17 cellular contexts compared by ENCODE assay signal in the genomic region with DNA sequence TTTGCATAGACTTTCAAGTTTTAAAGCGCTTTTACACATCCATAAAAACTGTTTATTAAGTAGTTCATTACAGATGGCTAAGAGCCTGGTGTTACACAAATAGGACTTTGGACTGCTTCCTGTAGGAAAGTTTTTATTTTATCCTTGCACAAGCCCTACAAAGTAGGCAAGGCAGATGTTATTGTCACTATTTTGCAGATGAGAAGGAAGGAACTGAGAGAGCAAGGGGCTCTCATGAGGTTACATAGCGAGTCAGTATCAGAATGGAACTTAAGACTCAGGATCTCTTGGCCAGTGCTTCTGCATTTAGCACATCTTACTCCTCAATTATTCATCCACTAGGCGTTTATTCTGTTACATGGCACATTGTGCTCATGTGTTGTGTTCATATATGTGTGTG. TPM values are rescaled to one million over a fixed set of nuclear protein-coding genes. Genes with fewer than 3 reads are reported as not detected.
A peak's percentile ranks its signal among the peaks of the same experiment; 100 is the strongest.
DNase-seq lines count a peak whose midpoint lies in the region; ATAC-seq, FAIRE-seq and TF ChIP-seq lines count a peak whose summit lies in the region.
"Had no signal": no experiment of that assay in that cellular context is flagged by ENCODE, and none has a peak within 500 bp of the region (broad histone marks: within the 10 kb centered on the region; RNA-seq: fewer than 3 reads in every experiment).

No MANE protein-coding gene starts in this region.

- TF ChIP-seq POLR2A in GM12892 (IDR thresholded peaks at IDR 0.05; ENCODE audit: low read depth, low read length), result no peak

- H3K9ac ChIP-seq in Karpas-422 (ENCODE audit: low read length), result no peak overlapping the region
- H3K9ac ChIP-seq: neural progenitor cell had no signal

- H3K9me3 Mint-ChIP-seq in activated B cell treated with CpG ODN at 0.5 μM for 24 hours, result no peaks in the 10 kb centered on the region
- no peaks in the 10 kb centered on the region for H3K9me3 Mint-ChIP-seq in activated T-cell treated with anti-CD3 and anti-CD28 coated beads, Interleukin-2, amount 50 U/mL, for 72 hours
- H3K9me3 Mint-ChIP-seq: activated naive CD4-positive, alpha-beta T cell treated with anti-CD3 and anti-CD28 coated beads, Interleukin-2, amount 10 ng/mL, durations not matched to agents 7 days and 5 days; endodermal cell; HFFc6; neural progenitor cell; T-cell had no signal

- no peak overlapping the region for H2AFZ ChIP-seq in Karpas-422 (ENCODE audit: low read length)
- H2AFZ ChIP-seq: neural progenitor cell had no signal

- H3K27me3 ChIP-seq in Karpas-422 (ENCODE audit: low read length) (no peaks in the 10 kb centered on the region), small intestine (ENCODE audit: control insufficient read depth in 2 of 2, insufficient read depth in 2 of 2, low read length in 2 of 2) (no peaks in the 10 kb centered on the region)
- H3K27me3 ChIP-seq in effector memory CD4-positive, alpha-beta T cell (replicated peaks; ENCODE audit: control insufficient read depth, insufficient read depth, low read length, poor library complexity, severe bottlenecking), result peaks cover 4% of the 10 kb centered on the region

- H3K4me1 Mint-ChIP-seq in activated B cell treated with CpG ODN at 0.5 μM for 24 hours, result peaks cover 75% of the 10 kb centered on the region
- peaks cover 51% of the 10 kb centered on the region for H3K4me1 Mint-ChIP-seq in activated T-cell treated with anti-CD3 and anti-CD28 coated beads, Interleukin-2, amount 50 U/mL, for 72 hours (ENCODE audit: low read depth)

- H3K36me3 ChIP-seq in Karpas-422 (ENCODE audit: insufficient read depth, low read length) (no peaks in the 10 kb centered on the region), small intestine (ENCODE audit: control insufficient read depth in 2 of 2, insufficient read depth in 2 of 2, low read length in 2 of 2) (no peaks in the 10 kb centered on the region)
- H3K36me3 ChIP-seq in effector memory CD4-positive, alpha-beta T cell (ENCODE audit: control insufficient read depth, insufficient read depth, low read length), result no peaks in the 10 kb centered on the region
- H3K36me3 ChIP-seq: neural progenitor cell had no signal

- CTCF ChIA-PET in activated B cell treated with CpG ODN at 0.5 μM for 24 hours (lab: Charles Lee), result interaction anchor here (1.4 to 3.8 kb wide), 2 partner anchors 17 to 44 kb away, joined by 5 to 26 read pairs; no protein-coding TSS in a partner anchor

- POLR2A ChIA-PET in activated B cell treated with CpG ODN at 0.5 μM for 24 hours (lab: Charles Lee), result interaction anchor here (0.5 to 0.6 kb wide), 3 partner anchors 9 to 681 kb away, joined by 3 to 4 read pairs (median 3); no protein-coding TSS in a partner anchor

- H4K20me1 ChIP-seq in Karpas-422 (ENCODE audit: insufficient read depth, low read depth, low read length), result peaks cover 9% of the 10 kb centered on the region

- ATAC-seq in activated B cell treated with CpG ODN at 0.5 μM for 24 hours (ENCODE audit: low read depth), result peak; percentile 12
- no peak for ATAC-seq in activated T-cell treated with anti-CD3 and anti-CD28 coated beads, Interleukin-2, amount 50 U/mL, for 72 hours (replicated peaks in 1 of 2)
- ATAC-seq: T-cell had no signal

- peaks cover 75% of the 10 kb centered on the region for H3K4me1 ChIP-seq in Karpas-422 (ENCODE audit: low read length)
- H3K4me1 ChIP-seq in small intestine (ENCODE audit: control insufficient read depth in 2 of 2, insufficient read depth in 1 of 2, low read depth in 1 of 2, low read length in 1 of 2), result peaks cover 7 to 10% of the 10 kb centered on the region in 2 donors
- peaks cover 13% of the 10 kb centered on the region for H3K4me1 ChIP-seq in effector memory CD4-positive, alpha-beta T cell (ENCODE audit: control insufficient read depth, insufficient read depth, low read length, poor library complexity, severe bottlenecking)

- peak overlapping the region; percentile 60 for H3K27ac Mint-ChIP-seq in activated B cell treated with CpG ODN at 0.5 μM for 24 hours
- H3K27ac Mint-ChIP-seq in activated T-cell treated with anti-CD3 and anti-CD28 coated beads, Interleukin-2, amount 50 U/mL, for 72 hours, result no peak overlapping the region
- H3K27ac Mint-ChIP-seq: activated naive CD4-positive, alpha-beta T cell treated with anti-CD3 and anti-CD28 coated beads, Interleukin-2, amount 10 ng/mL, durations not matched to agents 7 days and 5 days; endodermal cell; HFFc6; neural progenitor cell; T-cell had no signal

- peak overlapping the region; percentile 87 for H3K4me2 ChIP-seq in Karpas-422 (ENCODE audit: low read depth, low read length, poor library complexity, severe bottlenecking)
- H3K4me2 ChIP-seq: neural progenitor cell had no signal

- H3K27me3 Mint-ChIP-seq in activated B cell treated with CpG ODN at 0.5 μM for 24 hours, result no peaks in the 10 kb centered on the region
- H3K27me3 Mint-ChIP-seq in activated T-cell treated with anti-CD3 and anti-CD28 coated beads, Interleukin-2, amount 50 U/mL, for 72 hours (ENCODE audit: low read depth), result peaks cover 15% of the 10 kb centered on the region

- no peaks in the 10 kb centered on the region for H3K79me2 ChIP-seq in Karpas-422 (ENCODE audit: low read length)

- no peak for DNase-seq in GM12892 (ENCODE audit: insufficient read length)
- DNase-seq in Karpas-422, result peak; percentile 66
- no peak for DNase-seq in activated B cell treated with CpG ODN at 0.5 μM for 24 hours
- DNase-seq in small intestine, result peak; percentile 90
- no peak for DNase-seq in T-helper 1 cell
- DNase-seq in COLO829 (ENCODE audit: low spot score), result no peak
- DNase-seq in activated T-cell treated with anti-CD3 and anti-CD28 coated beads, Interleukin-2, amount 50 U/mL, for 72 hours, result no peak
- DNase-seq in effector memory CD4-positive, alpha-beta T cell, result no peak
- DNase-seq: activated CD4-positive, alpha-beta T cell treated with anti-CD3 and anti-CD28 coated beads, Interleukin-2, amount 50 U/mL, for 48 hours; activated naive CD4-positive, alpha-beta T cell treated with anti-CD3 and anti-CD28 coated beads, Interleukin-2, amount 10 ng/mL, durations not matched to agents 7 days and 5 days; endodermal cell; HFFc6; islet precursor cell; NCI-H1694 treated with DMSO at 0.1 percent for 48 hours; T-cell; WERI-Rb-1 had no signal

- H3K4me3 ChIP-seq in Karpas-422 (ENCODE audit: low read length), result peak overlapping the region; percentile 6; the same call in 1 of the 2 replicates
- H3K4me3 ChIP-seq in small intestine (ENCODE audit: low read depth in 1 of 2, low read length in 2 of 2), result no peak overlapping the region
- no peak overlapping the region for H3K4me3 ChIP-seq in effector memory CD4-positive, alpha-beta T cell (ENCODE audit: insufficient read depth, low read depth, low read length, poor library complexity, severe bottlenecking)
- H3K4me3 ChIP-seq: neural progenitor cell had no signal

- H3K9me2 ChIP-seq in Karpas-422 (replicated peaks; ENCODE audit: insufficient read depth, low read length), result no peaks in the 10 kb centered on the region

- H3K4me3 Mint-ChIP-seq in activated B cell treated with CpG ODN at 0.5 μM for 24 hours, result peak overlapping the region; percentile 57
- no peak overlapping the region for H3K4me3 Mint-ChIP-seq in activated T-cell treated with anti-CD3 and anti-CD28 coated beads, Interleukin-2, amount 50 U/mL, for 72 hours
- H3K4me3 Mint-ChIP-seq: activated naive CD4-positive, alpha-beta T cell treated with anti-CD3 and anti-CD28 coated beads, Interleukin-2, amount 10 ng/mL, durations not matched to agents 7 days and 5 days; endodermal cell; HFFc6; T-cell had no signal

- intact Hi-C loops in activated B cell treated with CpG ODN at 0.5 μM for 24 hours (cut with micrococcal nuclease), result loop anchor here (10.0 kb wide), 1 partner anchor 733 kb away; no protein-coding TSS in a partner anchor

- TF ChIP-seq CTCF in activated B cell treated with CpG ODN at 0.5 μM for 24 hours (IDR thresholded peaks at IDR 0.05), result no peak

- FAIRE-seq in GM12892 (lab: Jason Lieb, UNC) (peak; percentile 33), small intestine (lab: Jason Lieb, UNC) (no peak)

- H3K9me3 ChIP-seq in Karpas-422 (ENCODE audit: low read length) (no peaks in the 10 kb centered on the region), small intestine (ENCODE audit: control insufficient read depth, low read depth) (no peaks in the 10 kb centered on the region)
- H3K9me3 ChIP-seq in effector memory CD4-positive, alpha-beta T cell (ENCODE audit: control insufficient read depth, low read length), result no peaks in the 10 kb centered on the region

- H3K36me3 Mint-ChIP-seq in activated B cell treated with CpG ODN at 0.5 μM for 24 hours (ENCODE audit: low read depth), result peaks cover 7% of the 10 kb centered on the region
- peaks cover 0 to 5% of the 10 kb centered on the region in 2 donors for H3K36me3 Mint-ChIP-seq in activated T-cell treated with anti-CD3 and anti-CD28 coated beads, Interleukin-2, amount 50 U/mL, for 72 hours (ENCODE audit: insufficient read depth in 2 of 2)
- H3K36me3 Mint-ChIP-seq: neural progenitor cell, T-cell had no signal

- H3K27ac ChIP-seq in Karpas-422 (ENCODE audit: low read length) (no peak overlapping the region), small intestine (ENCODE audit: low read depth in 1 of 2, low read length in 1 of 2) (peak overlapping the region; percentile 59 to 77)
- no peak overlapping the region for H3K27ac ChIP-seq in effector memory CD4-positive, alpha-beta T cell (ENCODE audit: insufficient read depth, low read length, poor library complexity, severe bottlenecking)
- H3K27ac ChIP-seq: neural progenitor cell, WERI-Rb-1 had no signal

- WGBS in small intestine, 3 donors, result 8 to 34% (median 20%) methylated on average over 3 of the region's 3 CpGs

RNA-seq across cellular contexts. Expression of a gene that starts 2.6 kb away (rescaled TPM):
- polyA plus RNA-seq in GM12892 (2012; ENCODE audit: missing spikeins), result 37.5 TPM
- 19.8 and 25.1 TPM in 2 replicates for total RNA-seq in Karpas-422 (2014; rRNA removed; shearing (Covaris generic); ENCODE audit: low replicate concordance)
- total RNA-seq in activated B cell treated with CpG ODN at 0.5 μM for 24 hours, result 71.2 and 72.1 TPM in 2 replicates
- 10 to 100 TPM; 56.4 to 93.5 (median 85.0) TPM for polyA plus RNA-seq in small intestine
- 100 to 1,000 TPM; 101 to 102 TPM for total RNA-seq in activated T-cell treated with anti-CD3 and anti-CD28 coated beads, Interleukin-2, amount 50 U/mL, for 72 hours

RNA-seq across cellular contexts. Expression of a gene that starts 46.8 kb away (rescaled TPM):
- 6.0 TPM for polyA plus RNA-seq in GM12892 (2012; ENCODE audit: missing spikeins)
- 0.93 and 2.4 TPM in 2 replicates for total RNA-seq in Karpas-422 (2014; rRNA removed; shearing (Covaris generic); ENCODE audit: low replicate concordance)
- total RNA-seq in activated B cell treated with CpG ODN at 0.5 μM for 24 hours, result 0.33 and 0.37 TPM in 2 replicates
- 1 to 10 TPM in 1 of 3 donors, under 1 TPM in 2; 0.45 to 1.7 (median 0.54) TPM for polyA plus RNA-seq in small intestine
- 1 to 10 TPM; 5.9 to 8.7 TPM for total RNA-seq in activated T-cell treated with anti-CD3 and anti-CD28 coated beads, Interleukin-2, amount 50 U/mL, for 72 hours

Comparison
In these comparisons a context has a peak if more than half of its experiments do, and no peak if none do; other contexts are left out.
1. DNase-seq: peak in Karpas-422 (single experiment) and small intestine (single experiment); none in GM12892 (single experiment), activated B cell treated with CpG ODN at 0.5 μM for 24 hours (single experiment), T-helper 1 cell (0 of 5), COLO829 (single experiment), activated T-cell treated with anti-CD3 and anti-CD28 coated beads, Interleukin-2, amount 50 U/mL, for 72 hours (0 of 2) and effector memory CD4-positive, alpha-beta T cell (0 of 3).
2. H3K27ac ChIP-seq: peak in small intestine (2 of 2); none in Karpas-422 (single experiment) and effector memory CD4-positive, alpha-beta T cell (single experiment).